Comparison of ENCODE assay signal across 10 cellular contexts in genomic region chr1:175204285-175204684, GRCh38. TPM values are rescaled to one million over a fixed set of nuclear protein-coding genes. Genes with fewer than 3 reads are reported as not detected.
DNase-seq lines count a peak whose midpoint lies in the region; ATAC-seq and TF ChIP-seq lines count a peak whose summit lies in the region.
"Had no signal": no experiment of that assay in that cellular context is flagged by ENCODE, and none has a peak within 500 bp of the region (broad histone marks: within the 10 kb centered on the region; RNA-seq: fewer than 3 reads in every experiment).

No MANE protein-coding gene starts in this region.

- H3K23me2 ChIP-seq in H9 (ENCODE audit: insufficient read length, low read depth, low read length, poor library complexity, severe bottlenecking): no peaks in the 10 kb centered on the region

- no peak overlapping the region for H3K9ac ChIP-seq in H9 (ENCODE audit: extremely low read depth, insufficient read length, low read length)

- in situ Hi-C loops in gastrocnemius medialis (cut with MboI; ENCODE audit: low sequenced_read_pairs in 4 of 4): no loop called here

- H3K27ac ChIP-seq in gastrocnemius medialis: peak overlapping the region in 2 of 4 donors; percentile 45 to 71
- H3K27ac ChIP-seq in H9 (ENCODE audit: insufficient read length, low read depth, low read length): no peak overlapping the region
- H3K27ac ChIP-seq: SK-N-MC had no signal

- H3K36me3 Mint-ChIP-seq in activated CD8-positive, alpha-beta T cell treated with anti-CD3 and anti-CD28 coated beads for 36 hours (ENCODE audit: low read depth): no peaks in the 10 kb centered on the region
- H3K36me3 Mint-ChIP-seq in activated CD8-positive, alpha-beta T cell treated with anti-CD3 and anti-CD28 coated beads, Interleukin-2, amount 10 ng/mL, durations not matched to agents 7 days and 5 days (ENCODE audit: low read depth): no peaks in the 10 kb centered on the region
- H3K36me3 Mint-ChIP-seq in chondrocyte (ENCODE audit: low read depth) (no peaks in the 10 kb centered on the region), H9 (ENCODE audit: insufficient read depth in 1 of 3, low read depth in 3 of 3) (no peaks in the 10 kb centered on the region)

- peak; percentile 45 for ATAC-seq in activated CD8-positive, alpha-beta T cell treated with anti-CD3 and anti-CD28 coated beads for 36 hours
- no peak for ATAC-seq in activated CD8-positive, alpha-beta T cell treated with anti-CD3 and anti-CD28 coated beads, Interleukin-2, amount 10 ng/mL, durations not matched to agents 7 days and 5 days
- ATAC-seq in GM21825 (IDR thresholded peaks at IDR 0.05; ENCODE audit: unreplicated experiment) (peak; percentile 69), HG03571 (IDR thresholded peaks at IDR 0.05; ENCODE audit: unreplicated experiment) (peak; percentile 71), gastrocnemius medialis (peak; percentile 50 to 80), HG02571 (IDR thresholded peaks at IDR 0.05; ENCODE audit: unreplicated experiment) (no peak)

- H3K56ac ChIP-seq in H9 (ENCODE audit: insufficient read length, low read depth, low read length): no peak overlapping the region

- no peak overlapping the region for H3K18ac ChIP-seq in H9 (ENCODE audit: insufficient read length, low read depth, low read length)

- H2AK5ac ChIP-seq in H9 (ENCODE audit: insufficient read length, low read length): no peak overlapping the region

- no peaks in the 10 kb centered on the region for H3K79me1 ChIP-seq in H9 (ENCODE audit: insufficient read depth, low read depth, low read length, poor library complexity, severe bottlenecking)

- H3K4me1 Mint-ChIP-seq in activated CD8-positive, alpha-beta T cell treated with anti-CD3 and anti-CD28 coated beads for 36 hours (ENCODE audit: low read depth): peaks cover 17% of the 10 kb centered on the region
- H3K4me1 Mint-ChIP-seq in activated CD8-positive, alpha-beta T cell treated with anti-CD3 and anti-CD28 coated beads, Interleukin-2, amount 10 ng/mL, durations not matched to agents 7 days and 5 days (ENCODE audit: low read depth): peaks cover 17% of the 10 kb centered on the region
- H3K4me1 Mint-ChIP-seq in chondrocyte (ENCODE audit: low read depth) (peaks cover 14% of the 10 kb centered on the region), H9 (peaks cover 4 to 5% of the 10 kb centered on the region in 2 experiments; a peak in 1 of 4 replicates)

- no peak overlapping the region for H3K14ac ChIP-seq in H9 (ENCODE audit: insufficient read depth, low read length)

- H3T11ph ChIP-seq in H9 (ENCODE audit: low read length): no peak overlapping the region

- no peak for TF ChIP-seq POLR2A in gastrocnemius medialis (IDR thresholded peaks at IDR 0.05)

- no peaks in the 10 kb centered on the region for H3K27me3 ChIP-seq in gastrocnemius medialis
- no peaks in the 10 kb centered on the region for H3K27me3 ChIP-seq in H9 (ENCODE audit: insufficient read depth, low read length)

- H3K23ac ChIP-seq in H9 (ENCODE audit: insufficient read length, low read depth, low read length): no peak overlapping the region

- CTCF ChIA-PET in activated CD8-positive, alpha-beta T cell treated with anti-CD3 and anti-CD28 coated beads for 36 hours (lab: Charles Lee): interaction anchor here (1.0 to 1.7 kb wide), 5 partner anchors 10 to 58 kb away, joined by 3 to 6 read pairs (median 5); no protein-coding TSS in a partner anchor
- CTCF ChIA-PET in activated CD8-positive, alpha-beta T cell treated with anti-CD3 and anti-CD28 coated beads, Interleukin-2, amount 10 ng/mL, durations not matched to agents 7 days and 5 days (lab: Charles Lee): interaction anchor here (0.5 to 1.5 kb wide), 4 partner anchors 12 to 50 kb away, joined by 3 to 5 read pairs (median 4); no protein-coding TSS in a partner anchor

- H4K5ac ChIP-seq in H9 (ENCODE audit: insufficient read length, low read depth, low read length): no peak overlapping the region

- H2BK12ac ChIP-seq in H9 (ENCODE audit: insufficient read length, low read depth, low read length): no peak overlapping the region

- no CpG with 5 or more reads among the region's 2 CpGs for WGBS in H9 (ENCODE audit: extremely low coverage, insufficient read length, low lambda C conversion rate)

- peak; percentile 13 for DNase-seq in activated CD8-positive, alpha-beta T cell treated with anti-CD3 and anti-CD28 coated beads for 36 hours
- DNase-seq in activated CD8-positive, alpha-beta T cell treated with anti-CD3 and anti-CD28 coated beads, Interleukin-2, amount 10 ng/mL, durations not matched to agents 7 days and 5 days: no peak
- DNase-seq in gastrocnemius medialis: no peak
- DNase-seq in chondrocyte (ENCODE audit: low spot score): no peak
- no peak for DNase-seq in H9
- DNase-seq: activated effector memory CD4-positive, alpha-beta T cell treated with anti-CD3 and anti-CD28 coated beads, Interleukin-2, amount 50 U/mL, for 16 hours had no signal

- no peak overlapping the region for H3K4me2 ChIP-seq in H9 (ENCODE audit: insufficient read depth, insufficient read length, low read length)

- H3K4me3 Mint-ChIP-seq in activated CD8-positive, alpha-beta T cell treated with anti-CD3 and anti-CD28 coated beads for 36 hours: no peak overlapping the region
- H3K4me3 Mint-ChIP-seq in activated CD8-positive, alpha-beta T cell treated with anti-CD3 and anti-CD28 coated beads, Interleukin-2, amount 10 ng/mL, durations not matched to agents 7 days and 5 days: no peak overlapping the region
- H3K4me3 Mint-ChIP-seq in chondrocyte (ENCODE audit: unreplicated experiment) (no peak overlapping the region), H9 (no peak overlapping the region)

- H3K9me3 ChIP-seq in gastrocnemius medialis: no peaks in the 10 kb centered on the region
- H3K9me3 ChIP-seq in H9 (ENCODE audit: control insufficient read depth, low read depth, low read length): no peaks in the 10 kb centered on the region

- intact Hi-C loops in activated CD8-positive, alpha-beta T cell treated with anti-CD3 and anti-CD28 coated beads for 36 hours (cut with micrococcal nuclease): no loop called here
- intact Hi-C loops in gastrocnemius medialis (cut with DNase I; ENCODE audit: low total_unique reads): no loop called here

- TF ChIP-seq CTCF in activated CD8-positive, alpha-beta T cell treated with anti-CD3 and anti-CD28 coated beads for 36 hours (IDR thresholded peaks at IDR 0.05): no peak
- TF ChIP-seq CTCF in gastrocnemius medialis (IDR thresholded peaks at IDR 0.05 in 4 of 5, conservative IDR thresholded peaks at IDR 0.05 in 1 of 5) (no peak), chondrocyte (IDR thresholded peaks at IDR 0.05) (no peak), H9 (conservative IDR thresholded peaks at IDR 0.05) (no peak)

- H3K4me1 ChIP-seq in gastrocnemius medialis (peaks cover 13 to 38% of the 10 kb centered on the region in 2 donors), H9 (ENCODE audit: insufficient read depth, low read length) (no peaks in the 10 kb centered on the region)

- no peaks in the 10 kb centered on the region for H4K20me1 ChIP-seq in H9 (ENCODE audit: control insufficient read depth, insufficient read depth, insufficient read length)

- no peak overlapping the region for H4K91ac ChIP-seq in H9 (ENCODE audit: insufficient read length, low read depth, low read length)

- H2BK120ac ChIP-seq in H9 (ENCODE audit: low read depth, low read length, poor library complexity, severe bottlenecking): no peak overlapping the region

- H2BK20ac ChIP-seq in H9 (ENCODE audit: low read depth, low read length, poor library complexity, severe bottlenecking): no peak overlapping the region

- H2BK5ac ChIP-seq in H9 (ENCODE audit: insufficient read length, low read length): no peak overlapping the region

- no peak overlapping the region for H2BK15ac ChIP-seq in H9 (ENCODE audit: low read depth, low read length)

- H3K9me3 Mint-ChIP-seq in activated CD8-positive, alpha-beta T cell treated with anti-CD3 and anti-CD28 coated beads for 36 hours: no peaks in the 10 kb centered on the region
- H3K9me3 Mint-ChIP-seq in activated CD8-positive, alpha-beta T cell treated with anti-CD3 and anti-CD28 coated beads, Interleukin-2, amount 10 ng/mL, durations not matched to agents 7 days and 5 days (ENCODE audit: insufficient read depth): peaks cover 3% of the 10 kb centered on the region
- no peaks in the 10 kb centered on the region for H3K9me3 Mint-ChIP-seq in chondrocyte (ENCODE audit: low read depth)
- no peaks in the 10 kb centered on the region for H3K9me3 Mint-ChIP-seq in H9

- POLR2A ChIA-PET in activated CD8-positive, alpha-beta T cell treated with anti-CD3 and anti-CD28 coated beads for 36 hours (lab: Charles Lee): interaction anchor here (1.1 kb wide), 1 partner anchor 9 kb away, joined by 3 read pairs; no protein-coding TSS in a partner anchor
- POLR2A ChIA-PET in activated CD8-positive, alpha-beta T cell treated with anti-CD3 and anti-CD28 coated beads, Interleukin-2, amount 10 ng/mL, durations not matched to agents 7 days and 5 days (lab: Charles Lee): interaction anchor here (0.8 to 1.2 kb wide), 2 partner anchors 12 to 15 kb away, joined by 3 to 6 read pairs; no protein-coding TSS in a partner anchor

- no peak overlapping the region for H3K27ac Mint-ChIP-seq in activated CD8-positive, alpha-beta T cell treated with anti-CD3 and anti-CD28 coated beads for 36 hours
- no peak overlapping the region for H3K27ac Mint-ChIP-seq in activated CD8-positive, alpha-beta T cell treated with anti-CD3 and anti-CD28 coated beads, Interleukin-2, amount 10 ng/mL, durations not matched to agents 7 days and 5 days
- H3K27ac Mint-ChIP-seq in chondrocyte (ENCODE audit: unreplicated experiment) (no peak overlapping the region), H9 (no peak overlapping the region; a peak in 1 of 7 replicates)

- no peaks in the 10 kb centered on the region for H3K27me3 Mint-ChIP-seq in activated CD8-positive, alpha-beta T cell treated with anti-CD3 and anti-CD28 coated beads for 36 hours
- H3K27me3 Mint-ChIP-seq in activated CD8-positive, alpha-beta T cell treated with anti-CD3 and anti-CD28 coated beads, Interleukin-2, amount 10 ng/mL, durations not matched to agents 7 days and 5 days (ENCODE audit: low read depth): peaks cover 6% of the 10 kb centered on the region
- H3K27me3 Mint-ChIP-seq in chondrocyte (ENCODE audit: low read depth): peaks cover 18% of the 10 kb centered on the region
- H3K27me3 Mint-ChIP-seq in H9 (ENCODE audit: low read depth): peaks cover 2% of the 10 kb centered on the region; the same call in 1 of the 2 replicates

- no peaks in the 10 kb centered on the region for H3K79me2 ChIP-seq in H9 (ENCODE audit: insufficient read depth, low read length)

- no peak overlapping the region for H3K4ac ChIP-seq in H9 (ENCODE audit: low read depth, low read length)

- no peak overlapping the region for H2AFZ ChIP-seq in H9 (ENCODE audit: low read length)

- H3K36me3 ChIP-seq in gastrocnemius medialis: no peaks in the 10 kb centered on the region

- H3K4me3 ChIP-seq in gastrocnemius medialis: no peak overlapping the region
- H3K4me3 ChIP-seq: SK-N-MC had no signal

- H4K8ac ChIP-seq in H9 (replicated peaks; ENCODE audit: insufficient read length, low read depth, low read length): no peak overlapping the region

RNA-seq across cellular contexts. Expression of gene KIAA0040, which starts 11.7 kb away (rescaled TPM):
- total RNA-seq in activated CD8-positive, alpha-beta T cell treated with anti-CD3 and anti-CD28 coated beads for 36 hours: 10 to 100 TPM; 20.8 to 21.1 TPM
- 10 to 100 TPM; 50.8 to 51.0 TPM for total RNA-seq in activated CD8-positive, alpha-beta T cell treated with anti-CD3 and anti-CD28 coated beads, Interleukin-2, amount 10 ng/mL, durations not matched to agents 7 days and 5 days
- total RNA-seq in gastrocnemius medialis: 10 to 100 TPM; 17.5 to 33.1 (median 19.5) TPM
- 0.75 to 3.5 TPM (median 1.2 TPM) in 3 replicates for total RNA-seq in chondrocyte
- 5.0 and 5.2 TPM in 2 replicates for total RNA-seq in H9 (2021)

Comparison
In these comparisons a context has a peak if more than half of its experiments do, and no peak if none do; other contexts are left out.
1. ATAC-seq: peak in activated CD8-positive, alpha-beta T cell treated with anti-CD3 and anti-CD28 coated beads for 36 hours (single experiment), GM21825 (single experiment), HG03571 (single experiment) and gastrocnemius medialis (2 of 2); none in activated CD8-positive, alpha-beta T cell treated with anti-CD3 and anti-CD28 coated beads, Interleukin-2, amount 10 ng/mL, durations not matched to agents 7 days and 5 days (single experiment) and HG02571 (single experiment).